22 cellular contexts compared by ENCODE assay signal in genomic region chr15:47407692-47408091, GRCh38.
"Had no signal": no experiment of that assay in that cellular context is flagged by ENCODE, and none has a peak within 500 bp of the region (broad histone marks: within the 10 kb centered on the region; RNA-seq: fewer than 3 reads in every experiment).

No MANE protein-coding gene starts in this region.

- ATAC-seq: activated CD8-positive, alpha-beta T cell treated with anti-CD3 and anti-CD28 coated beads, Interleukin-2, amount 10 ng/mL, durations not matched to agents 7 days and 5 days; activated naive CD8-positive, alpha-beta T cell treated with anti-CD3 and anti-CD28 coated beads, Interleukin-2, amount 50 U/mL, for 24 hours; body of pancreas; natural killer cell treated with Interleukin-12 subunit alpha and Interleukin-12 subunit beta and Interleukin-15 and Interleukin-18, amount 100 ng/mL, for 72 hours; stimulated activated naive B cell treated with anti-CD40 and anti-IgM and Interleukin-4, amounts not matched to agents 10 μg/mL and 1 μg/mL and 100 μg/mL, for 72 hours had no signal

- H3K9me3 ChIP-seq: body of pancreas, left ventricle myocardium inferior, neutrophil, ovary, prostate gland, testis had no signal

- DNase-seq: activated CD4-positive, alpha-beta T cell treated with anti-CD3 and anti-CD28 coated beads for 1 hour; activated CD4-positive, alpha-beta T cell treated with anti-CD3 and anti-CD28 coated beads, Interleukin-2, amount 50 U/mL, for 1 hour; activated CD8-positive, alpha-beta T cell treated with anti-CD3 and anti-CD28 coated beads, Interleukin-2, amount 10 ng/mL, durations not matched to agents 7 days and 5 days; activated gamma-delta T cell; activated naive CD4-positive, alpha-beta T cell treated with anti-CD3 and anti-CD28 coated beads, Interleukin-2, amount 50 U/mL, for 16 hours; activated naive CD8-positive, alpha-beta T cell treated with anti-CD3 and anti-CD28 coated beads, Interleukin-2, amount 50 U/mL, for 24 hours; anterior cingulate cortex; body of pancreas; cortex of kidney; erythroblast; foreskin fibroblast; left ventricle myocardium inferior; ovary; stimulated activated CD4-positive, alpha-beta T cell treated with anti-CD3 and anti-CD28 coated beads, Interleukin-2, amount 100 ng/mL, for 48 hours; stimulated activated CD8-positive, alpha-beta memory T cell treated with anti-CD3 and anti-CD28 coated beads, Interleukin-4, amount 100 ng/mL, for 48 hours; stimulated activated naive B cell treated with anti-CD40 and anti-IgM and Interleukin-4, amounts not matched to agents 10 μg/mL and 1 μg/mL and 100 μg/mL, for 72 hours; testis had no signal

- H3K4me1 ChIP-seq: prostate gland had no signal

- H3K36me3 ChIP-seq: cardiac muscle cell, left ventricle myocardium inferior, neutrophil, ovary, prostate gland had no signal

- H3K4me3 ChIP-seq: body of pancreas, cardiac muscle cell, left ventricle myocardium inferior, ovary, prostate gland, testis had no signal

- H3K27me3 ChIP-seq: body of pancreas, cardiac muscle cell, ovary, testis had no signal

- H3K27ac ChIP-seq: body of pancreas, cardiac muscle cell, left ventricle myocardium inferior, neutrophil, ovary, prostate gland, testis, VCaP had no signal
